22 cellular contexts compared by ENCODE assay signal in the genomic region with DNA sequence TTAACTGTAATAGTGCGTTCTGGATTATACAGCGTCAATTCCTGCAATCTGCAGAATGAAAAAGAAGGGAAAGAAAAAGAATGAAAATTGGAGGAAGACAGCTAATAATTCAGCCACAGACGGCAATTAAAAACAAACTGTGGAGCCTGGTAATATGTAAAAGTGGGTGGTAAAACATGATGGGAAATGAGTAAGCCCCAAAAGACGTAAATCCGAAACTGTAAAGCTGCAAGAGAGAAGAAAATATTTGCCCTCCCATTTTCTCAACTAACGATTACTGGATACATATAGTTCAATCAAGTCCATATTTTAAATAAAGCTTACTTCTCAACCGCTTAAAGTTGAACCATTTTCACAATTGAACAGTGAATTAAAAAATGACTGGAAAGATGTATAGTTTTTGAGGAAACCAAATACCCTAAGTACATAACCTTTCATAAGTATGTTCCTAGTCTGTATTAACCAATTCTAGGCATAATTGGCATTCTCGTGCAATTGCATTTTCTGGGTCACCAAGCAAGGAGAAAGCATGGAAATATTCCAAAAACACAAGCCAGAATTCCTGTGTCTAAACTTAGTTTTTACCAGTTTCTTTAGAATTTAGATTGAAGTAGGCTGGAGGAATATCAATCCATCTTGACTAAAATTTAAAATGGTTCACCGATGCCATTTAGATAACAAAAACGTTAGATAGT. TPM values are rescaled to one million over a fixed set of nuclear protein-coding genes. Genes with fewer than 3 reads are reported as not detected.
DNase-seq lines count a peak whose midpoint lies in the region; ATAC-seq and TF ChIP-seq lines count a peak whose summit lies in the region.
"Had no signal": no experiment of that assay in that cellular context is flagged by ENCODE, and none has a peak within 500 bp of the region (broad histone marks: within the 10 kb centered on the region; RNA-seq: fewer than 3 reads in every experiment).

No MANE protein-coding gene starts in this region.

- intact Hi-C loops in Panc1 (cut with micrococcal nuclease; ENCODE audit: unreplicated experiment): no loop called here

- H3K27me3 ChIP-seq in Panc1 (ENCODE audit: control insufficient read depth, insufficient read depth, low read length): no peaks in the 10 kb centered on the region
- no peaks in the 10 kb centered on the region for H3K27me3 ChIP-seq in osteoblast (ENCODE audit: insufficient read depth, low read length)
- no peaks in the 10 kb centered on the region for H3K27me3 ChIP-seq in mesenchymal stem cell (ENCODE audit: control insufficient read depth in 1 of 2, insufficient read depth in 1 of 2, low read length in 2 of 2)
- H3K27me3 ChIP-seq: right lobe of liver had no signal

- TF ChIP-seq CTCF in Panc1 (IDR thresholded peaks at IDR 0.05) (no peak), osteoblast (IDR thresholded peaks at IDR 0.05; ENCODE audit: extremely low read depth, low read depth, low read length) (no peak)

- no peak overlapping the region for H2BK120ac ChIP-seq in mesenchymal stem cell (ENCODE audit: low read depth, low read length)

- H3K4me1 ChIP-seq in Panc1 (ENCODE audit: control insufficient read depth, insufficient read depth, low read length) (peaks cover 44% of the 10 kb centered on the region), osteoblast (ENCODE audit: insufficient read depth, low read length) (peaks cover 41% of the 10 kb centered on the region), mesenchymal stem cell (ENCODE audit: control insufficient read depth, insufficient read depth, low read depth, low read length) (peaks cover 5% of the 10 kb centered on the region)
- H3K4me1 ChIP-seq: parathyroid adenoma had no signal

- DNase-seq in EL (peak; percentile 39), Panc1 (ENCODE audit: low read depth, low spot score) (no peak), dermis blood vessel endothelial cell (peak; percentile 40), osteoblast (ENCODE audit: insufficient read length, low spot score, missing footprints) (no peak), mesenchymal stem cell (no peak), NCI-H1092 (lab: John Stamatoyannopoulos, UW) (no peak), substantia nigra (lab: John Stamatoyannopoulos, UW) (no peak)
- no peak for DNase-seq in stimulated activated CD4-positive, alpha-beta T cell treated with anti-CD3 and anti-CD28 coated beads, Interleukin-1b, Interleukin-23, amount 100 ng/mL, for 48 hours
- DNase-seq: activated CD8-positive, alpha-beta T cell treated with anti-CD3 and anti-CD28 coated beads for 36 hours; DMS79 treated with DMSO at 0.1 percent for 48 hours; glutamatergic neuron; islet precursor cell; left ventricle myocardium inferior; naive thymus-derived CD4-positive, alpha-beta T cell; NCI-H1092 treated with DMSO at 0.1 percent for 48 hours; NCI-H1930; right lobe of liver; stimulated activated CD4-positive, alpha-beta T cell treated with anti-CD3 and anti-CD28 coated beads, Interleukin-12 subunit alpha, Interleukin-12 subunit beta, amount 100 ng/mL, for 4 hours; stimulated activated CD4-positive, alpha-beta T cell treated with anti-CD3 and anti-CD28 coated beads, Interleukin-4, amount 100 ng/mL, for 4 hours; stimulated activated naive B cell treated with anti-CD40 and anti-IgM and Interleukin-4, amounts not matched to agents 10 μg/mL and 1 μg/mL and 100 μg/mL, for 72 hours had no signal

- H2BK15ac ChIP-seq in mesenchymal stem cell (ENCODE audit: low read depth, poor library complexity, severe bottlenecking): no peak overlapping the region

- H3K9ac ChIP-seq in mesenchymal stem cell (ENCODE audit: low read length): no peak overlapping the region
- H3K9ac ChIP-seq: parathyroid adenoma had no signal

- no peak overlapping the region for H3K23ac ChIP-seq in mesenchymal stem cell (ENCODE audit: low read length in 2 of 2)

- POLR2A ChIA-PET in Panc1 (lab: Charles Lee): no interaction called here

- no peak overlapping the region for H3K14ac ChIP-seq in mesenchymal stem cell (ENCODE audit: low read length in 2 of 2)

- H3K4me2 ChIP-seq in osteoblast (ENCODE audit: insufficient read depth, low read length): peak overlapping the region; percentile 41
- H3K4me2 ChIP-seq in mesenchymal stem cell (ENCODE audit: low read length, poor library complexity, severe bottlenecking): no peak overlapping the region

- H3K18ac ChIP-seq in mesenchymal stem cell (ENCODE audit: low read depth in 1 of 2, low read length in 2 of 2): no peak overlapping the region

- H3K4me3 ChIP-seq in Panc1 (ENCODE audit: low read depth in 2 of 2, low read length in 2 of 2) (no peak overlapping the region), osteoblast (ENCODE audit: insufficient read depth, low read length) (no peak overlapping the region), mesenchymal stem cell (ENCODE audit: insufficient read depth in 1 of 2, low read depth in 1 of 2, low read length in 2 of 2) (no peak overlapping the region)
- H3K4me3 ChIP-seq: left ventricle myocardium inferior, right lobe of liver had no signal

- H3K79me1 ChIP-seq in mesenchymal stem cell (replicated peaks; ENCODE audit: low read length, poor library complexity, severe bottlenecking): peaks cover 20% of the 10 kb centered on the region

- H3K36me3 ChIP-seq in Panc1 (ENCODE audit: control insufficient read depth, insufficient read depth, low read length): peaks cover 42% of the 10 kb centered on the region
- H3K36me3 ChIP-seq in osteoblast (ENCODE audit: insufficient read depth, low read length): peaks cover 5% of the 10 kb centered on the region
- peaks cover 0 to 5% of the 10 kb centered on the region in 2 experiments for H3K36me3 ChIP-seq in mesenchymal stem cell (ENCODE audit: control insufficient read depth in 1 of 2, insufficient read depth in 2 of 2, low read depth in 1 of 2, low read length in 2 of 2)
- H3K36me3 ChIP-seq: left ventricle myocardium inferior, right lobe of liver had no signal

- H2AFZ ChIP-seq in osteoblast (ENCODE audit: low read length) (no peak overlapping the region), mesenchymal stem cell (ENCODE audit: low read depth, low read length) (no peak overlapping the region)
- H2AFZ ChIP-seq: parathyroid adenoma had no signal

- H3K79me2 ChIP-seq in osteoblast (ENCODE audit: insufficient read depth, low read length): peaks cover 9% of the 10 kb centered on the region
- H3K79me2 ChIP-seq: parathyroid adenoma had no signal

- in situ Hi-C loops in Panc1 (cut with HindIII; ENCODE audit: low pct_unique_long_range_greater_than_20kb, low sequenced_read_pairs): no loop called here

- H3K27ac ChIP-seq in Panc1 (ENCODE audit: low read length) (0 out of 2 replicates have a peak overlapping the region, but pooled peaks have one; percentile 5), osteoblast (ENCODE audit: low read depth, low read length) (peak overlapping the region; percentile 1), mesenchymal stem cell (ENCODE audit: low read length, poor library complexity, severe bottlenecking) (no peak overlapping the region), substantia nigra (ENCODE audit: low read depth, low read length, poor library complexity, severe bottlenecking) (no peak overlapping the region)
- H3K27ac ChIP-seq: C4-2B, left ventricle myocardium inferior, parathyroid adenoma, right lobe of liver had no signal

- CTCF ChIA-PET in Panc1 (lab: Charles Lee): no interaction called here

- WGBS in mesenchymal stem cell: 84% methylated on average over 6 of the region's 10 CpGs

- ATAC-seq in Panc1: no peak
- ATAC-seq: activated CD8-positive, alpha-beta T cell treated with anti-CD3 and anti-CD28 coated beads for 36 hours; naive thymus-derived CD4-positive, alpha-beta T cell; right lobe of liver; stimulated activated naive B cell treated with anti-CD40 and anti-IgM and Interleukin-4, amounts not matched to agents 10 μg/mL and 1 μg/mL and 100 μg/mL, for 72 hours had no signal

- no peaks in the 10 kb centered on the region for H3K9me3 ChIP-seq in Panc1 (ENCODE audit: control insufficient read depth, insufficient read depth, low read depth, low read length)
- H3K9me3 ChIP-seq in osteoblast (ENCODE audit: low read depth, low read length): no peaks in the 10 kb centered on the region
- no peaks in the 10 kb centered on the region for H3K9me3 ChIP-seq in mesenchymal stem cell (ENCODE audit: control insufficient read depth, low read length)
- H3K9me3 ChIP-seq: left ventricle myocardium inferior, right lobe of liver had no signal

- H3K4ac ChIP-seq in mesenchymal stem cell (ENCODE audit: low read depth in 1 of 2, low read length in 2 of 2): no peak overlapping the region

- H2AK5ac ChIP-seq in mesenchymal stem cell (ENCODE audit: low read length, severe bottlenecking): no peak overlapping the region

- no peak overlapping the region for H2BK5ac ChIP-seq in mesenchymal stem cell (ENCODE audit: low read depth, low read length, poor library complexity, severe bottlenecking)

- no TSS peak for BruUV-seq in Panc1 (replicated peaks; lab: Mats Ljungman, UMichigan)

- no peaks in the 10 kb centered on the region for H4K20me1 ChIP-seq in osteoblast (ENCODE audit: insufficient read depth, low read length)

- H4K91ac ChIP-seq in mesenchymal stem cell (ENCODE audit: low read length): no peak overlapping the region

- H2BK12ac ChIP-seq in mesenchymal stem cell (ENCODE audit: low read length in 2 of 2): no peak overlapping the region

- no peak overlapping the region for H4K8ac ChIP-seq in mesenchymal stem cell (ENCODE audit: low read length)

RNA-seq across cellular contexts. Expression of a gene that starts 44.8 kb away (rescaled TPM):
- total RNA-seq in Panc1 (2021; ENCODE audit: unreplicated experiment): 111 TPM
- polyA plus RNA-seq in Panc1 (2012; ENCODE audit: insufficient read length): 100 TPM
- total RNA-seq in dermis blood vessel endothelial cell: 57.7 and 72.7 TPM in 2 replicates
- total RNA-seq in osteoblast: 38.4 and 43.6 TPM in 2 replicates
- 56.2 TPM for polyA plus RNA-seq in mesenchymal stem cell (2013, experiment 1 of 2)
- polyA plus RNA-seq in mesenchymal stem cell (2013, experiment 2 of 2): 61.1 TPM

Comparison
In these comparisons a context has a peak if more than half of its experiments do, and no peak if none do; other contexts are left out.
1. DNase-seq: peak in EL (single experiment) and dermis blood vessel endothelial cell (single experiment); none in Panc1 (single experiment), osteoblast (single experiment), mesenchymal stem cell (single experiment), NCI-H1092 (single experiment), substantia nigra (0 of 49) and stimulated activated CD4-positive, alpha-beta T cell treated with anti-CD3 and anti-CD28 coated beads, Interleukin-1b, Interleukin-23, amount 100 ng/mL, for 48 hours (single experiment).
2. H3K27ac ChIP-seq: peak in Panc1 (single experiment) and osteoblast (single experiment); none in mesenchymal stem cell (single experiment) and substantia nigra (single experiment).